ENCODE assay signal across 8 cellular contexts in the genomic region with DNA sequence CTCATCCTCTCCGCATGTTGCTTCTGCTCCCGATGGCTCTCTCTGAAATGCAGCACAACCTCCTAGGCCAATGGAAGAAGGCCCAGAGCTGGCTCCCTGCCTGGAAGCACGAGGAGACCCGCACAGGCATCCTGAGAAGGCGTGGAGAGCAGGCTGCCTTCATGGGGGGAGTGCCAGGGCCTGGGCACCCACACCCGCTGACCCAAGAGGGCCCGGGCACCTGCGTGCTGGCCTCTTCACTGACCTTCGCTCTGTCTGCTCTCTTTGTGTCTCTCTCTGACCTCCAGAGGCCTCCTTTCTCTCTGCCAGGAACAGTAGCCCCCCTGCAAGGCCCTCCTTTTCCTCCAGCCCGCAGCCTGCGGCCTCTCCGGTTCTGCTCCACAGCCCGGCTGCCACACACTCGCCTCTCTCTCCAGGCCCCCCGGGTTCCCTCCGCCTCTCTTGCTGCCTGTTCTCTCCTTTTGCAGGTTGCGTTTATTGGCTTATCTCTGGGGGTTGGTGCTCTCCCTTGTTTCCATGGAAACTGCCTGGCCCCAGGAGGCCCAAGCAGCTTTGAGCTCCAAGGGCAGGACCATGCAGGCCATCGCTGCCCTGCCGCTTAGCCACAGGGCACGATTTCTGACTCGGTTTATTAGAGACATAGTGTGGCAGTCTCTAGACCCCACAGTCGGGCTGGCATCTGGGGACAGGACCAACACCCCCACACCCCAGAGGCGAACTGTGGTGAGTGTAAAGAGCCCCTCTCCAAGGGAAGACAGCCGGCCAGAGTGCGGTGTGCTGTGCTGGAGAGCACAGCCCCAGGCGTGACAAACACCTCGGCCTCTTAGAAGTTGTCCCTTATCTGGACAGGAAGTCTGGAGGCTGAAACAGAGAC. TPM values are rescaled to one million over a fixed set of nuclear protein-coding genes. Genes with fewer than 3 reads are reported as not detected.
A peak's percentile ranks its signal among the peaks of the same experiment; 100 is the strongest.
DNase-seq lines count a peak whose midpoint lies in the region; ATAC-seq, FAIRE-seq and TF ChIP-seq lines count a peak whose summit lies in the region.

No MANE protein-coding gene starts in this region.

- peaks cover 19 to 38% (median 20%) of the 10 kb centered on the region in 3 donors for H3K4me1 ChIP-seq in esophagus squamous epithelium

- H3K9me3 ChIP-seq in esophagus squamous epithelium, result no peaks in the 10 kb centered on the region

- H3K27ac ChIP-seq in esophagus squamous epithelium, result peak overlapping the region in 2 of 4 donors; percentile 88 to 98

- ATAC-seq in SK-N-SH treated with all-trans-retinoic acid at 6 μM for 48 hours (no peak), HG02870 (IDR thresholded peaks at IDR 0.05; ENCODE audit: unreplicated experiment) (no peak)

- intact Hi-C loops in esophagus squamous epithelium (cut with DNase I), result loop anchor here (5.0 kb wide), 1 partner anchor 159 kb away; a partner anchor contains a TSS

- WGBS in esophagus squamous epithelium, 2 donors, result 68 to 73% methylated on average over 15 to 17 of the region's 27 CpGs

- no peak for DNase-seq in GM06990 (ENCODE audit: extremely low read depth, insufficient read length)
- DNase-seq in esophagus squamous epithelium (lab: John Stamatoyannopoulos, UW), result no peak
- DNase-seq in pons (ENCODE audit: low spot score), result peak; percentile 30
- no peak for DNase-seq in glomerular visceral epithelial cell (ENCODE audit: extremely low spot score)
- no peak for DNase-seq in D721Med (ENCODE audit: insufficient read length, low spot score)
- DNase-seq in NCI-H524 treated with DMSO at 0.1 percent for 48 hours (lab: John Stamatoyannopoulos, UW), result no peak

- H3K27me3 ChIP-seq in GM06990 (replicated peaks; ENCODE audit: control insufficient read depth, insufficient read depth, low read length) (no peaks in the 10 kb centered on the region), esophagus squamous epithelium (no peaks in the 10 kb centered on the region)

- no peak for TF ChIP-seq POLR2A in esophagus squamous epithelium (IDR thresholded peaks at IDR 0.05)

- no peak for FAIRE-seq in D721Med (lab: Jason Lieb, UNC)

- TF ChIP-seq CTCF in GM06990 (IDR thresholded peaks at IDR 0.05; ENCODE audit: insufficient read depth, low read length, poor library complexity, severe bottlenecking), result no peak
- TF ChIP-seq CTCF in esophagus squamous epithelium (IDR thresholded peaks at IDR 0.05), result no peak
- no peak for TF ChIP-seq CTCF in D721Med (IDR thresholded peaks at IDR 0.05; ENCODE audit: insufficient read depth, missing control alignments)

- peaks cover 4% of the 10 kb centered on the region for H3K36me3 ChIP-seq in GM06990 (ENCODE audit: control insufficient read depth, insufficient read depth, low read length)
- peaks cover 0 to 32% (median 0%) of the 10 kb centered on the region in 3 donors for H3K36me3 ChIP-seq in esophagus squamous epithelium

- H3K4me3 ChIP-seq in GM06990 (replicated peaks; ENCODE audit: low read depth, low read length) (peak overlapping the region; percentile 73), esophagus squamous epithelium (peak overlapping the region in 3 of 4 donors; percentile 74 to 96 (median 88))

TF ChIP-seq in SK-N-SH treated with all-trans-retinoic acid at 6 μM for 48 hours, 23 proteins besides CTCF, POLR2A, EP300 and RAD21:
- TF ChIP-seq ESRRG (CRISPR knock-in tag; IDR thresholded peaks at IDR 0.05) (no peak), PPARA (CRISPR knock-in tag; IDR thresholded peaks at IDR 0.05; ENCODE audit: borderline replicate concordance) (no peak), ZNF70 (CRISPR knock-in tag; IDR thresholded peaks at IDR 0.05) (0 out of 2 replicates have a peak, but pooled peaks have one; percentile 7)
- TF ChIP-seq, protein P1, sequence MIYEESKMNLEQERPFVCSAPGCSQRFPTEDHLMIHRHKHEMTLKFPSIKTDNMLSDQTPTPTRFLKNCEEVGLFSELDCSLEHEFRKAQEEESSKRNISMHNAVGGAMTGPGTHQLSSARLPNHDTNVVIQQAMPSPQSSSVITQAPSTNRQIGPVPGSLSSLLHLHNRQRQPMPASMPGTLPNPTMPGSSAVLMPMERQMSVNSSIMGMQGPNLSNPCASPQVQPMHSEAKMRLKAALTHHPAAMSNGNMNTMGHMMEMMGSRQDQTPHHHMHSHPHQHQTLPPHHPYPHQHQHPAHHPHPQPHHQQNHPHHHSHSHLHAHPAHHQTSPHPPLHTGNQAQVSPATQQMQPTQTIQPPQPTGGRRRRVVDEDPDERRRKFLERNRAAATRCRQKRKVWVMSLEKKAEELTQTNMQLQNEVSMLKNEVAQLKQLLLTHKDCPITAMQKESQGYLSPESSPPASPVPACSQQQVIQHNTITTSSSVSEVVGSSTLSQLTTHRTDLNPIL (CRISPR knock-in tag; IDR thresholded peaks at IDR 0.05; ENCODE audit: low read depth), result no peak

RNA-seq across cellular contexts. Expression of a gene that starts 1.7 kb away (rescaled TPM):
- total RNA-seq in esophagus squamous epithelium, result 100 to 1,000 TPM in 3 of 4 donors, 10 to 100 TPM in 1; 97.4 to 180 (median 142) TPM

RNA-seq across cellular contexts. Expression of a gene that starts 2.3 kb away (rescaled TPM):
- total RNA-seq in esophagus squamous epithelium, result 10 to 100 TPM; 34.1 to 50.6 (median 40.6) TPM

RNA-seq across cellular contexts. Expression of a gene that starts 14.5 kb away (rescaled TPM):
- total RNA-seq in esophagus squamous epithelium, result not detected

RNA-seq across cellular contexts. Expression of a gene that starts 38.8 kb away (rescaled TPM):
- 1 to 10 TPM in 1 of 4 donors, under 1 TPM in 3; 0.31 to 4.4 (median 0.70) TPM for total RNA-seq in esophagus squamous epithelium

RNA-seq across cellular contexts. Expression of a gene that starts 54.7 kb away (rescaled TPM):
- not detected for total RNA-seq in esophagus squamous epithelium
